Comparison of ENCODE assay signal across 19 cellular contexts in the genomic region with DNA sequence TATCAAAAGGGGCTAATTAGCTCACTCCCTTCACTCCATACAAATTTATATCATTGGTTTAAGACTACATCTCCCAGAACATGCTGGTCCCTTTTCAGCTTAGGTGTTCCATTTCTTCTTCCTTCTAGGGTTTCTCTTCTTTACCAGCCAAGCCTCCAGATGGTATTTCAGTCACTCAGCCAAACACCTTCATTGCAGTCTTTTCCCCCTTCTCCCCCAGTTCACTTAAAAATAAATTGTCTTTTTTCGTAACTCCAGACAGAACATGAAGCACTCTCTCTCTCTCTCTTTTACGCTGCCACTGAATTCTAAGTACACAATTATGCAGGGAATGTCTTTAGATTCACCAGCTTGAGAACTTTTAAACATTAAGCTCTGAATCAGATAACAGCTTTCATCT.
"Had no signal": no experiment of that assay in that cellular context is flagged by ENCODE, and none has a peak within 500 bp of the region (broad histone marks: within the 10 kb centered on the region; RNA-seq: fewer than 3 reads in every experiment).

No MANE protein-coding gene starts in this region.

- H3K27ac Mint-ChIP-seq: endodermal cell; naive thymus-derived CD4-positive, alpha-beta T cell had no signal

- H3K4me1 ChIP-seq: right atrium auricular region had no signal

- H3K4me3 ChIP-seq: coronary artery, hepatocyte, lung, ovary, right atrium auricular region, sigmoid colon, skin epidermis, stomach had no signal

- H2AFZ ChIP-seq: hepatocyte had no signal

- H3K79me2 ChIP-seq: hepatocyte had no signal

- H3K27me3 ChIP-seq: hepatocyte, ovary, right atrium auricular region, sigmoid colon, stomach had no signal

- H3K27ac ChIP-seq: coronary artery, hepatocyte, ovary, right atrium auricular region, sigmoid colon, skin epidermis, stomach had no signal

- H3K4me1 Mint-ChIP-seq: endodermal cell; naive thymus-derived CD4-positive, alpha-beta T cell had no signal

- H3K4me2 ChIP-seq: hepatocyte had no signal

- ATAC-seq: left ventricle myocardium superior; naive thymus-derived CD4-positive, alpha-beta T cell had no signal

- H3K4me3 Mint-ChIP-seq: endodermal cell; naive thymus-derived CD4-positive, alpha-beta T cell had no signal

- H3K36me3 Mint-ChIP-seq: naive thymus-derived CD4-positive, alpha-beta T cell had no signal

- H3K9me3 Mint-ChIP-seq: endodermal cell had no signal

- DNase-seq: effector CD4-positive, alpha-beta T cell; endodermal cell; foreskin melanocyte; head of caudate nucleus; left ventricle myocardium superior; mesenchymal stem cell; naive thymus-derived CD4-positive, alpha-beta T cell; ovary; sigmoid colon; stimulated activated CD4-positive, alpha-beta T cell treated with anti-CD3 and anti-CD28 coated beads, Interleukin-2, amount 100 ng/mL, for 24 hours; stimulated activated naive CD4-positive, alpha-beta T cell; stomach; substantia nigra; trophoblast cell had no signal

- H3K9me3 ChIP-seq: ovary, right atrium auricular region, sigmoid colon, stomach had no signal

- H3K36me3 ChIP-seq: ovary, right atrium auricular region, sigmoid colon, stomach had no signal
